Comparison of ENCODE assay signal across 9 cellular contexts in genomic region chr13:114124921-114125320, GRCh38. TPM values are rescaled to one million over a fixed set of nuclear protein-coding genes. Genes with fewer than 3 reads are reported as not detected.
DNase-seq lines count a peak whose midpoint lies in the region; ATAC-seq and TF ChIP-seq lines count a peak whose summit lies in the region.
"Had no signal": no experiment of that assay in that cellular context is flagged by ENCODE, and none has a peak within 500 bp of the region (broad histone marks: within the 10 kb centered on the region; RNA-seq: fewer than 3 reads in every experiment).

No MANE protein-coding gene starts in this region.

- no peaks in the 10 kb centered on the region for H3K9me3 ChIP-seq in CD8-positive, alpha-beta T cell (ENCODE audit: low read length)
- H3K9me3 ChIP-seq in neural progenitor cell (ENCODE audit: low read depth) (no peaks in the 10 kb centered on the region), tibial artery (no peaks in the 10 kb centered on the region)

- no peaks in the 10 kb centered on the region for H3K27me3 Mint-ChIP-seq in CD8-positive, alpha-beta T cell (ENCODE audit: low read depth)
- H3K27me3 Mint-ChIP-seq in naive thymus-derived CD8-positive, alpha-beta T cell = no peaks in the 10 kb centered on the region
- H3K27me3 Mint-ChIP-seq in neural progenitor cell (ENCODE audit: insufficient read depth, low read depth) = peaks cover 5% of the 10 kb centered on the region

- H3K4me1 ChIP-seq in CD8-positive, alpha-beta T cell (ENCODE audit: insufficient read depth, low read length) = peaks cover 93% of the 10 kb centered on the region
- H3K4me1 ChIP-seq in neural progenitor cell (peaks cover 30% of the 10 kb centered on the region), tibial artery (peaks cover 0 to 44% (median 30%) of the 10 kb centered on the region in 4 donors)

- peaks cover 12% of the 10 kb centered on the region for H4K20me1 ChIP-seq in neural progenitor cell (ENCODE audit: low read depth)

- peak overlapping the region; percentile 92 for H3K27ac Mint-ChIP-seq in CD8-positive, alpha-beta T cell
- peak overlapping the region; percentile 94 to 99 (median 97) for H3K27ac Mint-ChIP-seq in naive thymus-derived CD8-positive, alpha-beta T cell
- no peak overlapping the region for H3K27ac Mint-ChIP-seq in neural progenitor cell

- H3K36me3 ChIP-seq in CD8-positive, alpha-beta T cell (ENCODE audit: insufficient read depth, low read length) = peaks cover 7% of the 10 kb centered on the region
- H3K36me3 ChIP-seq in neural progenitor cell (no peaks in the 10 kb centered on the region), tibial artery (no peaks in the 10 kb centered on the region)

- no peak overlapping the region for H2AFZ ChIP-seq in neural progenitor cell (replicated peaks)

- intact Hi-C loops in CD8-positive, alpha-beta T cell (cut with DNase I, micrococcal nuclease) = loop anchor here (5.0 kb wide), 2 partner anchors 32 to 58 kb away; no protein-coding TSS in a partner anchor
- intact Hi-C loops in tibial artery (cut with DNase I; ENCODE audit: low total_unique reads) = no loop called here

- H3K27me3 ChIP-seq in CD8-positive, alpha-beta T cell (ENCODE audit: insufficient read depth, low read length) = no peaks in the 10 kb centered on the region
- peaks cover 22% of the 10 kb centered on the region for H3K27me3 ChIP-seq in neural progenitor cell
- no peaks in the 10 kb centered on the region for H3K27me3 ChIP-seq in tibial artery

- H3K4me2 ChIP-seq in neural progenitor cell = no peak overlapping the region

- peak overlapping the region; percentile 25 for H3K4me3 ChIP-seq in CD8-positive, alpha-beta T cell (ENCODE audit: low read depth, low read length)
- H3K4me3 ChIP-seq in neural progenitor cell (no peak overlapping the region), tibial artery (no peak overlapping the region)

- POLR2A ChIA-PET in CD8-positive, alpha-beta T cell (lab: Charles Lee) = interaction anchor here (0.9 kb wide), 1 partner anchor 95 kb away, joined by 3 read pairs; no protein-coding TSS in a partner anchor
- POLR2A ChIA-PET in naive thymus-derived CD8-positive, alpha-beta T cell (lab: Charles Lee) = interaction anchor here (0.6 to 13.0 kb wide), 12 partner anchors 10 to 230 kb away, joined by 3 to 207 read pairs (median 8); no protein-coding TSS in a partner anchor

- H3K9ac ChIP-seq in neural progenitor cell = no peak overlapping the region

- H3K27ac ChIP-seq in CD8-positive, alpha-beta T cell (ENCODE audit: low read depth, low read length) = peak overlapping the region; percentile 32
- H3K27ac ChIP-seq in neural progenitor cell (no peak overlapping the region), tibial artery (no peak overlapping the region)

- peaks cover 65% of the 10 kb centered on the region for H3K36me3 Mint-ChIP-seq in CD8-positive, alpha-beta T cell
- peaks cover 7 to 36% (median 12%) of the 10 kb centered on the region in 3 donors for H3K36me3 Mint-ChIP-seq in naive thymus-derived CD8-positive, alpha-beta T cell
- H3K36me3 Mint-ChIP-seq in neural progenitor cell = peaks cover 4% of the 10 kb centered on the region

- CTCF ChIA-PET in CD8-positive, alpha-beta T cell (lab: Charles Lee) = interaction anchor here (1.6 to 7.5 kb wide), 3 partner anchors 13 to 101 kb away, joined by 4 to 56 read pairs (median 4); no protein-coding TSS in a partner anchor

- peak overlapping the region; percentile 66 for H3K4me3 Mint-ChIP-seq in CD8-positive, alpha-beta T cell
- peak overlapping the region; percentile 60 to 89 (median 84) for H3K4me3 Mint-ChIP-seq in naive thymus-derived CD8-positive, alpha-beta T cell
- H3K4me3 Mint-ChIP-seq in neural progenitor cell = no peak overlapping the region

- peak; percentile 61 for ATAC-seq in CD8-positive, alpha-beta T cell
- peak; percentile 58 to 80 for ATAC-seq in naive thymus-derived CD8-positive, alpha-beta T cell
- ATAC-seq in GM18511 (IDR thresholded peaks at IDR 0.05; ENCODE audit: unreplicated experiment) (no peak), HG03571 (IDR thresholded peaks at IDR 0.05; ENCODE audit: unreplicated experiment) (no peak)

- DNase-seq in CD8-positive, alpha-beta T cell = peak in 6 of 7 experiments; percentile 44 to 89 (median 71)
- DNase-seq in RKO (ENCODE audit: low spot score) (peak; percentile 81), neural progenitor cell (ENCODE audit: low spot score) (no peak), tibial artery (no peak)
- peak; percentile 79 for DNase-seq in activated naive CD4-positive, alpha-beta T cell treated with anti-CD3 and anti-CD28 coated beads, Interleukin-2, amount 50 U/mL, for 16 hours
- DNase-seq in naive thymus-derived CD8-positive, alpha-beta T cell = peak in 9 of 10 donors; percentile 60 to 91 (median 77)
- DNase-seq: NCI-H1436 treated with DMSO at 0.1 percent for 48 hours had no signal

- peaks cover 13% of the 10 kb centered on the region for H3F3A ChIP-seq in neural progenitor cell (ENCODE audit: low read depth)

- no peaks in the 10 kb centered on the region for H3K79me2 ChIP-seq in neural progenitor cell (ENCODE audit: low read depth)

- no peak for TF ChIP-seq CTCF in CD8-positive, alpha-beta T cell (IDR thresholded peaks at IDR 0.05)
- TF ChIP-seq CTCF in neural progenitor cell (IDR thresholded peaks at IDR 0.05) (no peak), tibial artery (IDR thresholded peaks at IDR 0.05) (no peak)

- H3K9me3 Mint-ChIP-seq in CD8-positive, alpha-beta T cell = peaks cover 2% of the 10 kb centered on the region
- peaks cover 0 to 3% (median 0%) of the 10 kb centered on the region in 9 donors for H3K9me3 Mint-ChIP-seq in naive thymus-derived CD8-positive, alpha-beta T cell
- no peaks in the 10 kb centered on the region for H3K9me3 Mint-ChIP-seq in neural progenitor cell

- peaks cover 86% of the 10 kb centered on the region for H3K4me1 Mint-ChIP-seq in CD8-positive, alpha-beta T cell (ENCODE audit: low read depth)
- peaks cover 58 to 90% (median 89%) of the 10 kb centered on the region in 4 donors for H3K4me1 Mint-ChIP-seq in naive thymus-derived CD8-positive, alpha-beta T cell
- peaks cover 70% of the 10 kb centered on the region for H3K4me1 Mint-ChIP-seq in neural progenitor cell

RNA-seq across cellular contexts. Expression of gene RASA3, which starts 7.5 kb away (rescaled TPM):
- 100 to 1,000 TPM; 144 TPM for total RNA-seq in CD8-positive, alpha-beta T cell
- 100 to 1,000 TPM; 194 to 196 TPM for total RNA-seq in naive thymus-derived CD8-positive, alpha-beta T cell
- polyA plus RNA-seq in naive thymus-derived CD8-positive, alpha-beta T cell = 100 to 1,000 TPM in 2 of 3 donors, 10 to 100 TPM in 1; 62.2 to 169 (median 105) TPM
- total RNA-seq in neural progenitor cell (ENCODE audit: low replicate concordance) = 2.9 and 6.0 TPM in 2 replicates

RNA-seq across cellular contexts. Expression of gene CFAP97D2, which starts 54.1 kb away (rescaled TPM):
- 1 to 10 TPM; 3.8 to 4.1 TPM for total RNA-seq in CD8-positive, alpha-beta T cell
- 1 to 10 TPM; 1.5 to 2.0 TPM for total RNA-seq in naive thymus-derived CD8-positive, alpha-beta T cell
- polyA plus RNA-seq in naive thymus-derived CD8-positive, alpha-beta T cell = 1 to 10 TPM; 2.6 to 4.8 (median 3.7) TPM
- not detected in 2 replicates for total RNA-seq in neural progenitor cell (ENCODE audit: low replicate concordance)

Comparison
In these comparisons a context has a peak if more than half of its experiments do, and no peak if none do; other contexts are left out.
1. ATAC-seq: peak in CD8-positive, alpha-beta T cell (single experiment) and naive thymus-derived CD8-positive, alpha-beta T cell (2 of 2); none in GM18511 (single experiment) and HG03571 (single experiment).
2. DNase-seq: peak in CD8-positive, alpha-beta T cell (6 of 7), RKO (single experiment), activated naive CD4-positive, alpha-beta T cell treated with anti-CD3 and anti-CD28 coated beads, Interleukin-2, amount 50 U/mL, for 16 hours (single experiment) and naive thymus-derived CD8-positive, alpha-beta T cell (9 of 10); none in neural progenitor cell (single experiment) and tibial artery (0 of 2).
3. RNA of gene RASA3, which starts 7.5 kb away (total RNA-seq): 194 to 196 TPM in naive thymus-derived CD8-positive, alpha-beta T cell and 144 TPM in CD8-positive, alpha-beta T cell; 2.9 to 6.0 TPM in neural progenitor cell; every median in the first group is over 10 times any median in the second.